In genomic region chr3:27078246-27078913, GRCh38 we compare ENCODE assay signal across 1 cellular context.
TF ChIP-seq lines count a peak whose summit lies in the region.

No MANE protein-coding gene starts in this region.

TF ChIP-seq in WTC11, 78 proteins besides CTCF, POLR2A, EP300 and RAD21:
- TF ChIP-seq ZNF532 (CRISPR knock-in tag; IDR thresholded peaks at IDR 0.05; ENCODE audit: borderline replicate concordance) = no peak
- no peak for TF ChIP-seq RELA (CRISPR knock-in tag; IDR thresholded peaks at IDR 0.05; ENCODE audit: borderline replicate concordance)
- TF ChIP-seq TEAD4 (CRISPR knock-in tag; IDR thresholded peaks at IDR 0.05) = no peak
- TF ChIP-seq, protein P1, sequence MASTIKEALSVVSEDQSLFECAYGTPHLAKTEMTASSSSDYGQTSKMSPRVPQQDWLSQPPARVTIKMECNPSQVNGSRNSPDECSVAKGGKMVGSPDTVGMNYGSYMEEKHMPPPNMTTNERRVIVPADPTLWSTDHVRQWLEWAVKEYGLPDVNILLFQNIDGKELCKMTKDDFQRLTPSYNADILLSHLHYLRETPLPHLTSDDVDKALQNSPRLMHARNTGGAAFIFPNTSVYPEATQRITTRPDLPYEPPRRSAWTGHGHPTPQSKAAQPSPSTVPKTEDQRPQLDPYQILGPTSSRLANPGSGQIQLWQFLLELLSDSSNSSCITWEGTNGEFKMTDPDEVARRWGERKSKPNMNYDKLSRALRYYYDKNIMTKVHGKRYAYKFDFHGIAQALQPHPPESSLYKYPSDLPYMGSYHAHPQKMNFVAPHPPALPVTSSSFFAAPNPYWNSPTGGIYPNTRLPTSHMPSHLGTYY (CRISPR knock-in tag; IDR thresholded peaks at IDR 0.05) = no peak
- TF ChIP-seq, protein P2, sequence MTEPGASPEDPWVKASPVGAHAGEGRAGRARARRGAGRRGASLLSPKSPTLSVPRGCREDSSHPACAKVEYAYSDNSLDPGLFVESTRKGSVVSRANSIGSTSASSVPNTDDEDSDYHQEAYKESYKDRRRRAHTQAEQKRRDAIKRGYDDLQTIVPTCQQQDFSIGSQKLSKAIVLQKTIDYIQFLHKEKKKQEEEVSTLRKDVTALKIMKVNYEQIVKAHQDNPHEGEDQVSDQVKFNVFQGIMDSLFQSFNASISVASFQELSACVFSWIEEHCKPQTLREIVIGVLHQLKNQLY (CRISPR knock-in tag; IDR thresholded peaks at IDR 0.05) = no peak
- no peak for TF ChIP-seq FOXK1 (CRISPR knock-in tag; IDR thresholded peaks at IDR 0.05)
- TF ChIP-seq HMGXB4 (CRISPR knock-in tag; IDR thresholded peaks at IDR 0.05) = no peak
- TF ChIP-seq ZNF281 (CRISPR knock-in tag; IDR thresholded peaks at IDR 0.05) = no peak
- no peak for TF ChIP-seq ATF1 (CRISPR knock-in tag; IDR thresholded peaks at IDR 0.05)
TF ChIP-seq in WTC11: peak in this region for 0.
